33 cellular contexts compared by ENCODE assay signal in genomic region chr18:26442139-26442538, GRCh38.
DNase-seq lines count a peak whose midpoint lies in the region; ATAC-seq, FAIRE-seq and TF ChIP-seq lines count a peak whose summit lies in the region.
"Had no signal": no experiment of that assay in that cellular context is flagged by ENCODE, and none has a peak within 500 bp of the region (broad histone marks: within the 10 kb centered on the region; RNA-seq: fewer than 3 reads in every experiment).

No MANE protein-coding gene starts in this region.

- H3K27me3 ChIP-seq in breast epithelium, result no peaks in the 10 kb centered on the region
- H3K27me3 ChIP-seq in astrocyte (ENCODE audit: insufficient read depth, low read length), result no peaks in the 10 kb centered on the region
- no peaks in the 10 kb centered on the region for H3K27me3 ChIP-seq in foreskin keratinocyte
- H3K27me3 ChIP-seq in suprapubic skin, result no peaks in the 10 kb centered on the region
- no peaks in the 10 kb centered on the region for H3K27me3 ChIP-seq in mesendoderm (ENCODE audit: insufficient read depth, low read length, poor library complexity)
- no peaks in the 10 kb centered on the region for H3K27me3 ChIP-seq in A673 (replicated peaks; ENCODE audit: insufficient read depth, low read depth, low read length, poor library complexity)
- H3K27me3 ChIP-seq: adrenal gland, body of pancreas, dorsolateral prefrontal cortex, ovary had no signal

- H3K36me3 ChIP-seq in breast epithelium (no peaks in the 10 kb centered on the region), astrocyte (ENCODE audit: insufficient read depth, low read length) (no peaks in the 10 kb centered on the region), suprapubic skin (no peaks in the 10 kb centered on the region), mesendoderm (ENCODE audit: control insufficient read depth, insufficient read depth, low read length) (no peaks in the 10 kb centered on the region), A673 (ENCODE audit: insufficient read depth, low read length, poor library complexity, severe bottlenecking) (no peaks in the 10 kb centered on the region)
- H3K36me3 ChIP-seq: adrenal gland, ovary, thoracic aorta had no signal

- no peak for TF ChIP-seq POLR2A in breast epithelium (IDR thresholded peaks at IDR 0.05)
- TF ChIP-seq POLR2A in suprapubic skin (IDR thresholded peaks at IDR 0.05), result no peak
- TF ChIP-seq POLR2A in H54 (IDR thresholded peaks at IDR 0.05; ENCODE audit: low read depth, low read length), result no peak

- no peaks in the 10 kb centered on the region for H4K20me1 ChIP-seq in astrocyte (ENCODE audit: insufficient read depth, low read length)

- no peak overlapping the region for H3K27ac ChIP-seq in breast epithelium
- no peak overlapping the region for H3K27ac ChIP-seq in astrocyte (ENCODE audit: low read depth, low read length)
- peak overlapping the region; percentile 72 for H3K27ac ChIP-seq in foreskin keratinocyte
- peak overlapping the region; percentile 68 for H3K27ac ChIP-seq in suprapubic skin
- no peak overlapping the region for H3K27ac ChIP-seq in mesendoderm (ENCODE audit: low read depth, low read length)
- no peak overlapping the region for H3K27ac ChIP-seq in A673 (ENCODE audit: low read depth, low read length, poor library complexity, severe bottlenecking)
- H3K27ac ChIP-seq: adrenal gland, ovary, thoracic aorta had no signal

- H3K4me1 Mint-ChIP-seq in MCF 10A (ENCODE audit: insufficient read depth, unreplicated experiment), result peaks cover 31% of the 10 kb centered on the region
- H3K4me1 Mint-ChIP-seq in astrocyte (ENCODE audit: low read depth, unreplicated experiment), result peaks cover 4% of the 10 kb centered on the region
- H3K4me1 Mint-ChIP-seq: activated CD4-positive, alpha-beta T cell treated with anti-CD3 and anti-CD28 coated beads for 36 hours; CD4-positive, CD25-positive, alpha-beta regulatory T cell had no signal

- TF ChIP-seq CTCF in MCF 10A (IDR thresholded peaks at IDR 0.05; ENCODE audit: unreplicated experiment) (no peak), breast epithelium (IDR thresholded peaks at IDR 0.05) (no peak), astrocyte (IDR thresholded peaks at IDR 0.05; ENCODE audit: insufficient read depth, low read depth, low read length) (no peak), foreskin keratinocyte (conservative IDR thresholded peaks at IDR 0.05) (no peak), suprapubic skin (IDR thresholded peaks at IDR 0.05) (no peak), A673 (conservative IDR thresholded peaks at IDR 0.05; ENCODE audit: low read depth, low read length) (no peak)

- H3K79me1 ChIP-seq in mesendoderm (ENCODE audit: low read length), result no peaks in the 10 kb centered on the region

- H3K36me3 Mint-ChIP-seq in MCF 10A (ENCODE audit: insufficient read depth, unreplicated experiment) (no peaks in the 10 kb centered on the region), astrocyte (ENCODE audit: low read depth, unreplicated experiment) (no peaks in the 10 kb centered on the region)
- H3K36me3 Mint-ChIP-seq: CD4-positive, CD25-positive, alpha-beta regulatory T cell had no signal

- H2AFZ ChIP-seq in astrocyte (ENCODE audit: low read depth, low read length), result no peak overlapping the region

- H3K56ac ChIP-seq in mesendoderm (ENCODE audit: low read length), result no peak overlapping the region

- H3K4ac ChIP-seq in mesendoderm (ENCODE audit: low read depth, low read length), result no peak overlapping the region

- POLR2A ChIA-PET in MCF 10A (lab: Yijun Ruan, JAX), result interaction anchor here (0.8 to 7.2 kb wide), 13 partner anchors 10 to 215 kb away, joined by 3 to 41 read pairs (median 14); partner anchors contain the start of gene KCTD1
- POLR2A ChIA-PET in A673 (lab: Charles Lee; ENCODE audit: low non-redundant PET), result no interaction called here

- FAIRE-seq in astrocyte (lab: Jason Lieb, UNC) (no peak), H54 (lab: Jason Lieb, UNC) (no peak)
- FAIRE-seq: urothelium cell line had no signal

- BruUV-seq in MCF 10A (replicated peaks; lab: Mats Ljungman, UMichigan), result no TSS peak
- no TSS peak for BruUV-seq in A673 (replicated peaks; lab: Mats Ljungman, UMichigan)

- no peak overlapping the region for H3K23ac ChIP-seq in mesendoderm (ENCODE audit: low read length)

- no peak overlapping the region for H4K5ac ChIP-seq in mesendoderm (ENCODE audit: low read length)

- H3K9me3 Mint-ChIP-seq in MCF 10A (ENCODE audit: unreplicated experiment) (peaks cover 27% of the 10 kb centered on the region), astrocyte (ENCODE audit: unreplicated experiment) (no peaks in the 10 kb centered on the region)
- H3K9me3 Mint-ChIP-seq: activated naive CD4-positive, alpha-beta T cell treated with anti-CD3 and anti-CD28 coated beads for 36 hours; HFFc6 had no signal

- CTCF ChIA-PET in MCF 10A (lab: Yijun Ruan, JAX) (interaction anchor here (0.9 to 1.8 kb wide), 4 partner anchors 36 to 215 kb away, joined by 3 to 9 read pairs (median 4); no protein-coding TSS in a partner anchor), A673 (lab: Charles Lee) (no interaction called here)

- H2AK5ac ChIP-seq in mesendoderm (ENCODE audit: low read length), result no peak overlapping the region

- TF ChIP-seq EP300 in suprapubic skin (IDR thresholded peaks at IDR 0.05), result no peak

- no peak overlapping the region for H3K4me3 Mint-ChIP-seq in MCF 10A (ENCODE audit: unreplicated experiment)
- H3K4me3 Mint-ChIP-seq in astrocyte (ENCODE audit: unreplicated experiment), result no peak overlapping the region
- H3K4me3 Mint-ChIP-seq: activated CD4-positive, alpha-beta T cell treated with anti-CD3 and anti-CD28 coated beads for 36 hours; activated CD8-positive, alpha-beta T cell treated with anti-CD3 and anti-CD28 coated beads, Interleukin-2, amount 10 ng/mL, durations not matched to agents 7 days and 5 days; activated naive CD4-positive, alpha-beta T cell treated with anti-CD3 and anti-CD28 coated beads for 36 hours; CD4-positive, CD25-positive, alpha-beta regulatory T cell; HFFc6; natural killer cell treated with Interleukin-12 subunit alpha and Interleukin-12 subunit beta and Interleukin-15 and Interleukin-18, amount 100 ng/mL, for 72 hours had no signal

- H3K4me1 ChIP-seq in breast epithelium (no peaks in the 10 kb centered on the region), astrocyte (ENCODE audit: insufficient read depth, low read length) (peaks cover 3% of the 10 kb centered on the region), foreskin keratinocyte (peaks cover 17% of the 10 kb centered on the region), suprapubic skin (peaks cover 23% of the 10 kb centered on the region), mesendoderm (ENCODE audit: control insufficient read depth, low read depth, low read length) (no peaks in the 10 kb centered on the region), A673 (ENCODE audit: insufficient read depth, low read length, poor library complexity, severe bottlenecking) (no peaks in the 10 kb centered on the region)
- H3K4me1 ChIP-seq: adrenal gland, body of pancreas had no signal

- H2BK120ac ChIP-seq in mesendoderm (ENCODE audit: low read depth, low read length), result no peak overlapping the region

- no peak overlapping the region for H3K4me3 ChIP-seq in breast epithelium
- no peak overlapping the region for H3K4me3 ChIP-seq in astrocyte (ENCODE audit: insufficient read depth, low read depth, low read length)
- H3K4me3 ChIP-seq in suprapubic skin, result no peak overlapping the region
- no peak overlapping the region for H3K4me3 ChIP-seq in mesendoderm (ENCODE audit: low read length)
- H3K4me3 ChIP-seq in A673 (ENCODE audit: low read depth, low read length, poor library complexity, severe bottlenecking), result no peak overlapping the region
- H3K4me3 ChIP-seq: adrenal gland, body of pancreas, mucosa of descending colon, ovary, thoracic aorta had no signal

- ATAC-seq in foreskin keratinocyte, result no peak
- ATAC-seq: activated CD4-positive, alpha-beta T cell treated with anti-CD3 and anti-CD28 coated beads for 36 hours; activated CD8-positive, alpha-beta T cell treated with anti-CD3 and anti-CD28 coated beads, Interleukin-2, amount 10 ng/mL, durations not matched to agents 7 days and 5 days; body of pancreas; mucosa of descending colon; natural killer cell treated with Interleukin-12 subunit alpha and Interleukin-12 subunit beta and Interleukin-15 and Interleukin-18, amount 100 ng/mL, for 72 hours; Panc1; stimulated activated naive CD8-positive, alpha-beta T cell treated with anti-CD3 and anti-CD28 coated beads, Interleukin-15, Interleukin-2, amounts not matched to agents 100 U/mL and 50 U/mL, for 24 hours had no signal

- H3K9ac ChIP-seq in astrocyte (ENCODE audit: low read length) (no peak overlapping the region), mesendoderm (ENCODE audit: low read length) (no peak overlapping the region)

- no peak overlapping the region for H2BK5ac ChIP-seq in mesendoderm (ENCODE audit: low read length)

- DNase-seq in MCF 10A (ENCODE audit: unreplicated experiment), result no peak
- no peak for DNase-seq in breast epithelium (ENCODE audit: low spot score in 2 of 2)
- DNase-seq in astrocyte (ENCODE audit: low read depth), result peak; percentile 20
- DNase-seq in foreskin keratinocyte, result no peak
- no peak for DNase-seq in suprapubic skin (ENCODE audit: low spot score in 2 of 2)
- no peak for DNase-seq in mesendoderm
- no peak for DNase-seq in H54 (ENCODE audit: insufficient read length, low spot score)
- no peak for DNase-seq in A673 (ENCODE audit: low spot score)
- DNase-seq: activated CD4-positive, alpha-beta T cell treated with anti-CD3 and anti-CD28 coated beads for 36 hours; activated CD8-positive, alpha-beta T cell treated with anti-CD3 and anti-CD28 coated beads, Interleukin-2, amount 10 ng/mL, durations not matched to agents 7 days and 5 days; activated naive CD4-positive, alpha-beta T cell treated with anti-CD3 and anti-CD28 coated beads for 36 hours; AML-193; body of pancreas; CD4-positive, CD25-positive, alpha-beta regulatory T cell; dorsolateral prefrontal cortex; EL; HFFc6; kidney; mucosa of descending colon; NCI-H1436 treated with DMSO at 0.1 percent for 48 hours; NCI-H2081 treated with DMSO at 0.1 percent for 48 hours; NCI-H226; ovary; retina; stimulated activated CD4-positive, alpha-beta T cell treated with anti-CD3 and anti-CD28 coated beads, Interleukin-2, amount 100 ng/mL, for 24 hours; stimulated activated naive CD8-positive, alpha-beta T cell treated with anti-CD3 and anti-CD28 coated beads, Interleukin-15, Interleukin-2, amounts not matched to agents 100 U/mL and 50 U/mL, for 24 hours; SW 1271; T-helper 9 cell had no signal

- H3K9me3 ChIP-seq in breast epithelium (no peaks in the 10 kb centered on the region), astrocyte (ENCODE audit: insufficient read depth, low read depth, low read length) (no peaks in the 10 kb centered on the region), suprapubic skin (no peaks in the 10 kb centered on the region), A673 (ENCODE audit: low read depth, low read length, poor library complexity, severe bottlenecking) (no peaks in the 10 kb centered on the region)
- H3K9me3 ChIP-seq: body of pancreas, mucosa of descending colon, ovary, thoracic aorta had no signal

- H3K27me3 Mint-ChIP-seq in MCF 10A (ENCODE audit: insufficient read depth, unreplicated experiment) (no peaks in the 10 kb centered on the region), astrocyte (ENCODE audit: low read depth, unreplicated experiment) (peaks cover 5% of the 10 kb centered on the region)

- H2BK15ac ChIP-seq in mesendoderm (replicated peaks; ENCODE audit: low read depth), result no peak overlapping the region

- peak overlapping the region; percentile 88 for H3K27ac Mint-ChIP-seq in MCF 10A (ENCODE audit: low read depth, unreplicated experiment)
- H3K27ac Mint-ChIP-seq in astrocyte (ENCODE audit: unreplicated experiment), result no peak overlapping the region
- H3K27ac Mint-ChIP-seq: activated CD4-positive, alpha-beta T cell treated with anti-CD3 and anti-CD28 coated beads for 36 hours; activated CD8-positive, alpha-beta T cell treated with anti-CD3 and anti-CD28 coated beads, Interleukin-2, amount 10 ng/mL, durations not matched to agents 7 days and 5 days; activated naive CD4-positive, alpha-beta T cell treated with anti-CD3 and anti-CD28 coated beads for 36 hours; HFFc6; natural killer cell treated with Interleukin-12 subunit alpha and Interleukin-12 subunit beta and Interleukin-15 and Interleukin-18, amount 100 ng/mL, for 72 hours had no signal

- no peak overlapping the region for H4K8ac ChIP-seq in mesendoderm (ENCODE audit: low read depth, low read length)

- H3K4me2 ChIP-seq in astrocyte (ENCODE audit: low read length), result no peak overlapping the region
- no peak overlapping the region for H3K4me2 ChIP-seq in mesendoderm (ENCODE audit: low read length)

- intact Hi-C loops in MCF 10A (cut with micrococcal nuclease), result no loop called here
- intact Hi-C loops in breast epithelium (cut with DNase I; ENCODE audit: low total_unique reads), result no loop called here
- intact Hi-C loops in A673 (cut with micrococcal nuclease; ENCODE audit: unreplicated experiment), result no loop called here

- no peak overlapping the region for H3K18ac ChIP-seq in mesendoderm (ENCODE audit: low read length)

- 58% methylated on average over 3 of the region's 3 CpGs for WGBS in suprapubic skin
- WGBS in mesendoderm (ENCODE audit: extremely low coverage, insufficient coverage, low lambda C conversion rate), result no CpG with 5 or more reads among the region's 3 CpGs

- H3K79me2 ChIP-seq in astrocyte (ENCODE audit: insufficient read depth, low read length) (no peaks in the 10 kb centered on the region), mesendoderm (ENCODE audit: control insufficient read depth, insufficient read depth, low read length) (no peaks in the 10 kb centered on the region)

Comparison
In these comparisons a context has a peak if more than half of its experiments do, and no peak if none do; other contexts are left out.
1. H3K27ac ChIP-seq: peak in foreskin keratinocyte (single experiment) and suprapubic skin (single experiment); none in breast epithelium (0 of 2), astrocyte (single experiment), mesendoderm (single experiment) and A673 (single experiment).